Comparison of ENCODE assay signal across 11 cellular contexts in genomic region chr3:126971891-126972351, GRCh38. TPM values are rescaled to one million over a fixed set of nuclear protein-coding genes. Genes with fewer than 3 reads are reported as not detected.
A peak's percentile ranks its signal among the peaks of the same experiment; 100 is the strongest.
DNase-seq lines count a peak whose midpoint lies in the region; ATAC-seq, FAIRE-seq and TF ChIP-seq lines count a peak whose summit lies in the region.
"Had no signal": no experiment of that assay in that cellular context is flagged by ENCODE, and none has a peak within 500 bp of the region (broad histone marks: within the 10 kb centered on the region; RNA-seq: fewer than 3 reads in every experiment).

No MANE protein-coding gene starts in this region.

- H2BK15ac ChIP-seq in H1 (ENCODE audit: low read length) = peak overlapping the region; percentile 88; the same call in 1 of the 2 replicates

- DNase-seq in H1 (ENCODE audit: low read depth in 1 of 2, low spot score in 2 of 2) = no peak
- peak; percentile 73 for DNase-seq in stromal cell of bone marrow (ENCODE audit: low read depth)
- DNase-seq in NCI-H2107 treated with DMSO at 0.1 percent for 48 hours (lab: John Stamatoyannopoulos, UW; ENCODE audit: unreplicated experiment) = no peak
- no peak for DNase-seq in GM19240 (ENCODE audit: insufficient read length, low spot score)
- DNase-seq: activated CD4-positive, alpha-beta T cell treated with anti-CD3 and anti-CD28 coated beads, Interleukin-2, amount 50 U/mL, for 4 hours; NCI-H446 treated with DMSO at 0.1 percent for 48 hours had no signal

- peak; percentile 70 for ATAC-seq in HG02588 (IDR thresholded peaks at IDR 0.05; ENCODE audit: unreplicated experiment)
- ATAC-seq in HG03460 (IDR thresholded peaks at IDR 0.05; ENCODE audit: unreplicated experiment) = no peak
- no peak for ATAC-seq in GM18505 (IDR thresholded peaks at IDR 0.05; ENCODE audit: unreplicated experiment)

- peaks cover 2 to 10% (median 5%) of the 10 kb centered on the region in 4 experiments; a peak in 4 of 7 replicates for H3K4me1 ChIP-seq in H1 (replicated peaks in 1 of 4; ENCODE audit: control insufficient read depth in 3 of 4, insufficient read depth in 4 of 4, low read length in 3 of 4)
- H3K4me1 ChIP-seq in liver (ENCODE audit: control insufficient read depth in 4 of 4, insufficient read depth in 4 of 4, low read length in 3 of 4) = no peaks in the 10 kb centered on the region

- H4K91ac ChIP-seq in H1 (replicated peaks; ENCODE audit: insufficient read length, low read length) = no peak overlapping the region

- H3K14ac ChIP-seq in H1 (ENCODE audit: insufficient read length) = no peak overlapping the region

- H3K36me3 ChIP-seq in H1 (ENCODE audit: control insufficient read depth in 2 of 4, insufficient read depth in 4 of 4, low read length in 3 of 4) = no peaks in the 10 kb centered on the region
- no peaks in the 10 kb centered on the region for H3K36me3 ChIP-seq in liver (ENCODE audit: control insufficient read depth in 4 of 4, insufficient read depth in 3 of 4, low read depth in 1 of 4, low read length in 3 of 4)

- no peak overlapping the region for H3K56ac ChIP-seq in H1 (replicated peaks; ENCODE audit: insufficient read length, low read depth, low read length)

- H2BK120ac ChIP-seq in H1 (replicated peaks; ENCODE audit: low read depth, low read length) = no peak overlapping the region

- TF ChIP-seq RAD21 in H1 (IDR thresholded peaks at IDR 0.05 in 1 of 2, conservative IDR thresholded peaks at IDR 0.05 in 1 of 2; ENCODE audit: low read depth in 2 of 2, low read length in 2 of 2) (no peak), liver (IDR thresholded peaks at IDR 0.05) (no peak)

- H3K9me3 ChIP-seq in H1 (ENCODE audit: insufficient read depth in 2 of 2, low read depth in 1 of 2, low read length in 1 of 2) = peaks cover 2 to 8% of the 10 kb centered on the region in 2 experiments; a peak in 2 of 4 replicates
- H3K9me3 ChIP-seq in liver (ENCODE audit: control insufficient read depth in 4 of 4, low read length in 3 of 4) = peaks cover 0 to 13% (median 4%) of the 10 kb centered on the region in 4 donors

- no peak overlapping the region for H3K23ac ChIP-seq in H1 (ENCODE audit: insufficient read length)

- TF ChIP-seq CTCF in H1 (IDR thresholded peaks at IDR 0.05; ENCODE audit: control extremely low read depth in 1 of 3, insufficient read depth in 1 of 3, low read depth in 1 of 3, low read length in 3 of 3) = no peak
- no peak for TF ChIP-seq CTCF in liver (IDR thresholded peaks at IDR 0.05; ENCODE audit: low read depth, low read length, missing input control)

- TF ChIP-seq EP300 in H1 (IDR thresholded peaks at IDR 0.05; ENCODE audit: borderline replicate concordance in 1 of 2, low read depth in 2 of 2, low read length in 2 of 2) = no peak

- H3K4me3 ChIP-seq in H1 (ENCODE audit: extremely low read depth in 1 of 4, insufficient read depth in 2 of 4, low read depth in 3 of 4, low read length in 4 of 4) (no peak overlapping the region), liver (ENCODE audit: low read depth in 1 of 3, low read length in 3 of 3) (no peak overlapping the region)

- H3K4ac ChIP-seq in H1 (replicated peaks; ENCODE audit: insufficient read length, low read depth, low read length) = no peak overlapping the region

- no peak overlapping the region for H3K27ac ChIP-seq in H1 (ENCODE audit: low read depth, low read length)
- H3K27ac ChIP-seq in liver (ENCODE audit: low read depth in 1 of 2, low read length in 2 of 2) = no peak overlapping the region

- WGBS in H1 (ENCODE audit: extremely low coverage in 1 of 2, insufficient coverage in 1 of 2, insufficient read length in 1 of 2, insufficient replicate concordance in 2 of 2, low coverage in 1 of 2, low lambda C conversion rate in 2 of 2, missing lambda C conversion rate in 1 of 2), 2 experiments = 72% methylated on average over 10 of the region's 13 CpGs; no CpG with 5 or more reads in 1 of the 2 experiments
- WGBS in liver = 54% methylated on average over 13 of the region's 13 CpGs

- H2BK12ac ChIP-seq in H1 (ENCODE audit: low read depth, low read length) = no peak overlapping the region; the same call in 1 of the 2 replicates

- no peak overlapping the region for H2AK5ac ChIP-seq in H1 (ENCODE audit: low read depth, low read length)

- H3K27me3 ChIP-seq in H1 (replicated peaks in 1 of 4; ENCODE audit: control insufficient read depth in 3 of 4, extremely low read depth in 1 of 4, insufficient read depth in 3 of 4, low read length in 3 of 4) (no peaks in the 10 kb centered on the region), liver (ENCODE audit: control insufficient read depth in 4 of 4, insufficient read depth in 4 of 4, low read length in 3 of 4) (no peaks in the 10 kb centered on the region)

- H2AFZ ChIP-seq in H1 (ENCODE audit: low read length) = no peak overlapping the region

- no peaks in the 10 kb centered on the region for H3K23me2 ChIP-seq in H1 (ENCODE audit: low read depth, low read length)

- H2BK20ac ChIP-seq in H1 (ENCODE audit: low read length) = 0 out of 2 replicates have a peak overlapping the region, but pooled peaks have one; percentile 48

- peak overlapping the region; percentile 45; the same call in 1 of the 2 replicates for H4K8ac ChIP-seq in H1 (ENCODE audit: extremely low read depth, insufficient read depth, low read length)

- H2BK5ac ChIP-seq in H1 (ENCODE audit: low read depth, low read length) = no peak overlapping the region

- TF ChIP-seq POLR2A in H1 (IDR thresholded peaks at IDR 0.05; ENCODE audit: control extremely low read depth in 1 of 2, low read depth in 2 of 2, low read length in 2 of 2) (no peak), GM18505 (IDR thresholded peaks at IDR 0.05; ENCODE audit: borderline replicate concordance, extremely low read depth, insufficient read depth, insufficient read length) (no peak)

- H3K9ac ChIP-seq in H1 (replicated peaks in 1 of 4; ENCODE audit: extremely low read depth in 1 of 4, low read depth in 3 of 4, low read length in 3 of 4) (peak overlapping the region in 1 of 4 experiments; percentile 32; a peak in 2 of 7 replicates), liver (ENCODE audit: low read depth in 1 of 2, low read length in 2 of 2) (no peak overlapping the region)

- no peak overlapping the region for H4K5ac ChIP-seq in H1 (ENCODE audit: insufficient read length, low read depth, low read length)

- H3K79me2 ChIP-seq in H1 (ENCODE audit: control insufficient read depth in 1 of 2, insufficient read depth in 2 of 2, low read length in 2 of 2) = no peaks in the 10 kb centered on the region

- CTCF ChIA-PET in H1 (lab: Charles Lee; ENCODE audit: partially characterized antibody) = interaction anchor here (0.6 to 3.5 kb wide), 14 partner anchors 10 to 292 kb away, joined by 3 to 21 read pairs (median 4); partner anchors contain the start of gene PLXNA1

- POLR2A ChIA-PET in H1 (lab: Charles Lee; ENCODE audit: partially characterized antibody) = interaction anchor here (1.5 kb wide), 1 partner anchor 9 kb away, joined by 4 read pairs; no protein-coding TSS in a partner anchor

- no peaks in the 10 kb centered on the region for H4K20me1 ChIP-seq in H1 (replicated peaks in 1 of 2; ENCODE audit: control insufficient read depth in 1 of 2, insufficient read depth in 2 of 2, low read length in 2 of 2)

- no peak for FAIRE-seq in H1 (lab: Jason Lieb, UNC)
- FAIRE-seq: bronchial epithelial cell had no signal

- no peaks in the 10 kb centered on the region for H3K79me1 ChIP-seq in H1 (ENCODE audit: low read depth, low read length)

- H3K4me2 ChIP-seq in H1 (ENCODE audit: insufficient read depth in 1 of 2, low read depth in 2 of 2, low read length in 2 of 2) = no peak overlapping the region; a peak in 1 of 4 replicates

- no peak overlapping the region for H3K18ac ChIP-seq in H1 (ENCODE audit: extremely low read depth, low read length)

TF ChIP-seq in H1, 55 proteins besides CTCF, POLR2A, EP300 and RAD21:
- TF ChIP-seq CBX8 (IDR thresholded peaks at IDR 0.05; ENCODE audit: borderline replicate concordance, low read depth, low read length) (no peak), RBBP5 (IDR thresholded peaks at IDR 0.05; ENCODE audit: borderline replicate concordance, low read depth, low read length) (no peak), CBX5 (IDR thresholded peaks at IDR 0.05; ENCODE audit: low read depth, low read length) (no peak), CREB1 (IDR thresholded peaks at IDR 0.05) (peak; percentile 29; the same call in 1 of the 2 replicates), MAX (IDR thresholded peaks at IDR 0.05) (0 out of 2 replicates have a peak, but pooled peaks have one; percentile 27)

TF ChIP-seq in liver, 16 proteins besides CTCF, POLR2A, EP300 and RAD21:
- TF ChIP-seq SP1 (IDR thresholded peaks at IDR 0.05) = peak; percentile 8
- peak; percentile 40 to 42 for TF ChIP-seq RXRA (IDR thresholded peaks at IDR 0.05)
- TF ChIP-seq ZBTB33 (IDR thresholded peaks at IDR 0.05) = no peak
- TF ChIP-seq GABPA (IDR thresholded peaks at IDR 0.05 in 1 of 2, conservative IDR thresholded peaks at IDR 0.05 in 1 of 2) = no peak
- peak; percentile 59 for TF ChIP-seq NR2F2 (IDR thresholded peaks at IDR 0.05)

RNA-seq across cellular contexts. Expression of gene PLXNA1, which starts 11.0 kb away (rescaled TPM):
- total RNA-seq in H1 (2021; fragmentation: NEBNext Ultra II Directional; extraction: Animal tissue kit (Norgen Biotek cat#: 25700)) = 47.5 and 50.8 TPM in 2 replicates
- polyA plus RNA-seq in H1 (2011; rRNA removed) (54.9 and 81.4 TPM in 2 replicates), liver (1 to 10 TPM in 1 of 2 donors, under 1 TPM in 1; 0.92 to 2.1 TPM)
- polyA plus RNA-seq in H1 (2011; cell fraction: cytosol; rRNA removed) = 51.2 TPM
- 191 TPM for polyA plus RNA-seq in H1 (2011; cell fraction: nucleus; rRNA removed)
- polyA plus RNA-seq in H1 (2012, experiment 1 of 2) = 36.1 to 53.1 TPM (median 42.4 TPM) in 4 replicates
- polyA plus RNA-seq in H1 (2012, experiment 2 of 2) = 26.1 TPM
- 40.4 TPM for polyA plus RNA-seq in H1 (2013, experiment 1 of 2)
- polyA plus RNA-seq in H1 (2013, experiment 2 of 2) = 38.5 TPM
- 104 and 131 TPM in 2 replicates for polyA minus RNA-seq in H1 (2011; rRNA and poly(A)+ RNA removed)
- polyA minus RNA-seq in H1 (2011; cell fraction: cytosol; rRNA and poly(A)+ RNA removed) = 53.8 TPM
- 70.5 TPM for polyA minus RNA-seq in H1 (2011; cell fraction: nucleus; rRNA and poly(A)+ RNA removed)
- 1 to 10 TPM; 6.8 to 8.3 TPM for total RNA-seq in liver
